17 cellular contexts compared by ENCODE assay signal in the genomic region with DNA sequence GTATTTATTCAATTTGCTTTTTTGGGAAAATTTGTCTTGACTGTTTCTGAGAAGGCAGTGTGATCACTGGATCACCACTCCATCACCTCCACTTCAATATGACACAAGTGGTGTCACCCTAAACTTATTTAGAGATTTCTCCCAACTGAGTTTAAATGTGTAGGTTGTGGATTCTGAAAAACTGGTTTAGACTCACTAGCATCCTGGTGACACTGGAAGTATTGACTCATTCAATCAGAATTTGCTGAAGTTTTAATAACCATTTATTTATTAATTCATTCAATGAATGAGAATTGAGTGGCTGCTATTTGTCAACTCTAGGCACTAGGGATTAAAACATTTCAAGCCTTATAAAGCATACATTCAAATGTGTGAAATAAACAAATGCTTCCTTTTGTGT.
DNase-seq lines count a peak whose midpoint lies in the region; FAIRE-seq and TF ChIP-seq lines count a peak whose summit lies in the region.
"Had no signal": no experiment of that assay in that cellular context is flagged by ENCODE, and none has a peak within 500 bp of the region (broad histone marks: within the 10 kb centered on the region; RNA-seq: fewer than 3 reads in every experiment).

No MANE protein-coding gene starts in this region.

- H3K9me3 Mint-ChIP-seq in activated CD4-positive, alpha-beta T cell treated with anti-CD3 and anti-CD28 coated beads, Interleukin-2, amount 10 ng/mL, durations not matched to agents 24 days and 14 days, result no peaks in the 10 kb centered on the region

- no peak overlapping the region for H3K27ac Mint-ChIP-seq in activated CD4-positive, alpha-beta T cell treated with anti-CD3 and anti-CD28 coated beads, Interleukin-2, amount 10 ng/mL, durations not matched to agents 24 days and 14 days
- H3K27ac Mint-ChIP-seq: CD8-positive, alpha-beta memory T cell had no signal

- H3K4me2 ChIP-seq in mesendoderm (ENCODE audit: low read length), result no peak overlapping the region

- intact Hi-C loops in activated CD4-positive, alpha-beta T cell treated with anti-CD3 and anti-CD28 coated beads, Interleukin-2, amount 10 ng/mL, durations not matched to agents 24 days and 14 days (cut with micrococcal nuclease), result no loop called here

- H3K23ac ChIP-seq in mesendoderm (ENCODE audit: low read length), result no peak overlapping the region

- no peak overlapping the region for H2BK15ac ChIP-seq in mesendoderm (replicated peaks; ENCODE audit: low read depth)

- H3K4me3 Mint-ChIP-seq in activated CD4-positive, alpha-beta T cell treated with anti-CD3 and anti-CD28 coated beads, Interleukin-2, amount 10 ng/mL, durations not matched to agents 24 days and 14 days, result no peak overlapping the region
- H3K4me3 Mint-ChIP-seq: CD8-positive, alpha-beta memory T cell had no signal

- H3K56ac ChIP-seq in mesendoderm (ENCODE audit: low read length), result no peak overlapping the region

- no peak overlapping the region for H2BK120ac ChIP-seq in mesendoderm (ENCODE audit: low read depth, low read length)

- no peak overlapping the region for H2AFZ ChIP-seq in ACC112 (ENCODE audit: low read length, unreplicated experiment)

- no peak overlapping the region for H3K18ac ChIP-seq in mesendoderm (ENCODE audit: low read length)

- H3K27me3 Mint-ChIP-seq in activated CD4-positive, alpha-beta T cell treated with anti-CD3 and anti-CD28 coated beads, Interleukin-2, amount 10 ng/mL, durations not matched to agents 24 days and 14 days, result no peaks in the 10 kb centered on the region
- H3K27me3 Mint-ChIP-seq: CD8-positive, alpha-beta memory T cell had no signal

- H4K5ac ChIP-seq in mesendoderm (ENCODE audit: low read length), result no peak overlapping the region

- no peak overlapping the region for H4K8ac ChIP-seq in mesendoderm (ENCODE audit: low read depth, low read length)

- DNase-seq in HS-27A (ENCODE audit: low read depth) (peak; percentile 40), bronchial epithelial cell (ENCODE audit: low read depth) (peak; percentile 40), mesendoderm (peak; percentile 0), AG20443 (ENCODE audit: low spot score) (no peak)
- no peak for DNase-seq in stimulated activated CD4-positive, alpha-beta T cell treated with anti-CD3 and anti-CD28 coated beads, Interleukin-12 subunit alpha, Interleukin-12 subunit beta, amount 100 ng/mL, for 4 hours
- DNase-seq in activated CD4-positive, alpha-beta T cell treated with anti-CD3 and anti-CD28 coated beads, Interleukin-2, amount 10 ng/mL, durations not matched to agents 24 days and 14 days, result no peak
- DNase-seq: C1 segment of cervical spinal cord; CD8-positive, alpha-beta memory T cell; DMS53; H7; NCI-H1105; NCI-H2081; NCI-H2171 treated with DMSO at 0.1 percent for 48 hours; NCI-H446 treated with DMSO at 0.1 percent for 48 hours; NCI-H69; Peyer's patch had no signal

- H3K36me3 Mint-ChIP-seq in activated CD4-positive, alpha-beta T cell treated with anti-CD3 and anti-CD28 coated beads, Interleukin-2, amount 10 ng/mL, durations not matched to agents 24 days and 14 days (ENCODE audit: low read depth), result no peaks in the 10 kb centered on the region
- H3K36me3 Mint-ChIP-seq: CD8-positive, alpha-beta memory T cell had no signal

- H3K79me2 ChIP-seq in ACC112 (ENCODE audit: control insufficient read depth, insufficient read depth, low read length, unreplicated experiment), result no peaks in the 10 kb centered on the region
- no peaks in the 10 kb centered on the region for H3K79me2 ChIP-seq in mesendoderm (ENCODE audit: control insufficient read depth, insufficient read depth, low read length)

- no peak overlapping the region for H2AK5ac ChIP-seq in mesendoderm (ENCODE audit: low read length)

- H3K79me1 ChIP-seq in mesendoderm (ENCODE audit: low read length), result no peaks in the 10 kb centered on the region

- H3K4me3 ChIP-seq in ACC112 (ENCODE audit: low read depth, low read length) (peak overlapping the region; percentile 4; the same call in 1 of the 2 replicates), bronchial epithelial cell (ENCODE audit: low read depth, low read length) (no peak overlapping the region), mesendoderm (ENCODE audit: low read length) (no peak overlapping the region)
- H3K4me3 ChIP-seq: Peyer's patch had no signal

- no peaks in the 10 kb centered on the region for H3K4me1 Mint-ChIP-seq in activated CD4-positive, alpha-beta T cell treated with anti-CD3 and anti-CD28 coated beads, Interleukin-2, amount 10 ng/mL, durations not matched to agents 24 days and 14 days
- H3K4me1 Mint-ChIP-seq: CD8-positive, alpha-beta memory T cell had no signal

- no peak overlapping the region for H2BK5ac ChIP-seq in mesendoderm (ENCODE audit: low read length)

- FAIRE-seq in bronchial epithelial cell (lab: Jason Lieb, UNC), result no peak

- H3K27ac ChIP-seq in ACC112 (ENCODE audit: low read depth, low read length) (peak overlapping the region; percentile 31; the same call in 1 of the 2 replicates), mesendoderm (ENCODE audit: low read depth, low read length) (no peak overlapping the region)
- H3K27ac ChIP-seq: Peyer's patch had no signal

- no peak for TF ChIP-seq CTCF in bronchial epithelial cell (IDR thresholded peaks at IDR 0.05; ENCODE audit: insufficient read depth, low read length, severe bottlenecking)

- H3K4ac ChIP-seq in mesendoderm (ENCODE audit: low read depth, low read length), result no peak overlapping the region

- H3K36me3 ChIP-seq in ACC112 (ENCODE audit: insufficient read depth, low read length), result no peaks in the 10 kb centered on the region
- H3K36me3 ChIP-seq in bronchial epithelial cell (ENCODE audit: control insufficient read depth, insufficient read depth, low read length), result no peaks in the 10 kb centered on the region
- H3K36me3 ChIP-seq in mesendoderm (ENCODE audit: control insufficient read depth, insufficient read depth, low read length), result no peaks in the 10 kb centered on the region
- H3K36me3 ChIP-seq: Peyer's patch had no signal

- H3K27me3 ChIP-seq in ACC112 (ENCODE audit: insufficient read depth, low read length), result no peaks in the 10 kb centered on the region
- H3K27me3 ChIP-seq in bronchial epithelial cell (ENCODE audit: control insufficient read depth, insufficient read depth, low read length), result no peaks in the 10 kb centered on the region
- H3K27me3 ChIP-seq in mesendoderm (ENCODE audit: insufficient read depth, low read length, poor library complexity), result no peaks in the 10 kb centered on the region
- H3K27me3 ChIP-seq: Peyer's patch had no signal

- no peak overlapping the region for H3K9ac ChIP-seq in mesendoderm (ENCODE audit: low read length)

- H3K4me1 ChIP-seq in ACC112 (ENCODE audit: control insufficient read depth, insufficient read depth, low read length, unreplicated experiment) (peaks cover 19% of the 10 kb centered on the region), mesendoderm (ENCODE audit: control insufficient read depth, low read depth, low read length) (no peaks in the 10 kb centered on the region)
- H3K4me1 ChIP-seq: Peyer's patch had no signal

Comparison
In these comparisons a context has a peak if more than half of its experiments do, and no peak if none do; other contexts are left out.
1. DNase-seq: peak in HS-27A (single experiment), bronchial epithelial cell (single experiment) and mesendoderm (single experiment); none in stimulated activated CD4-positive, alpha-beta T cell treated with anti-CD3 and anti-CD28 coated beads, Interleukin-12 subunit alpha, Interleukin-12 subunit beta, amount 100 ng/mL, for 4 hours (single experiment), AG20443 (single experiment) and activated CD4-positive, alpha-beta T cell treated with anti-CD3 and anti-CD28 coated beads, Interleukin-2, amount 10 ng/mL, durations not matched to agents 24 days and 14 days (single experiment).